In genomic region chr12:7190268-7191055, GRCh38 we compare ENCODE assay signal across 8 cellular contexts. TPM values are rescaled to one million over a fixed set of nuclear protein-coding genes. Genes with fewer than 3 reads are reported as not detected.
DNase-seq lines count a peak whose midpoint lies in the region; ATAC-seq, FAIRE-seq and TF ChIP-seq lines count a peak whose summit lies in the region.

No MANE protein-coding gene starts in this region.

- no peaks in the 10 kb centered on the region for H3K27me3 ChIP-seq in endothelial cell of umbilical vein (ENCODE audit: control insufficient read depth in 2 of 2, insufficient read depth in 2 of 2, low read length in 2 of 2)
- no peaks in the 10 kb centered on the region for H3K27me3 ChIP-seq in mucosa of rectum (ENCODE audit: control insufficient read depth in 2 of 2, insufficient read depth in 2 of 2, low read length in 2 of 2)

- TF ChIP-seq POLR2A in endothelial cell of umbilical vein (IDR thresholded peaks at IDR 0.05; ENCODE audit: low read depth, low read length) = no peak

- dilution Hi-C loops in endothelial cell of umbilical vein (cut with MboI; ENCODE audit: extremely low pct_ligation_motif_present, low sequenced_read_pairs) = no loop called here

- no peak for TF ChIP-seq CTCF in WTC11 (IDR thresholded peaks at IDR 0.05)
- no peak for TF ChIP-seq CTCF in endothelial cell of umbilical vein (IDR thresholded peaks at IDR 0.05; ENCODE audit: extremely low read depth in 1 of 2, insufficient read depth in 1 of 2, low read depth in 1 of 2, low read length in 2 of 2)

- peaks cover 29% of the 10 kb centered on the region for H3K4me1 Mint-ChIP-seq in WTC11

- no peaks in the 10 kb centered on the region for H4K20me1 ChIP-seq in endothelial cell of umbilical vein (replicated peaks; ENCODE audit: control insufficient read depth, extremely low read depth, insufficient read depth, low read length)

- H3K27me3 Mint-ChIP-seq in WTC11 (ENCODE audit: low read depth) = peaks cover 2% of the 10 kb centered on the region; the same call in 1 of the 2 replicates

- ATAC-seq in HG03432 (IDR thresholded peaks at IDR 0.05; ENCODE audit: unreplicated experiment) (peak; percentile 3), WTC11 (peak; percentile 5), GM21447 (IDR thresholded peaks at IDR 0.05; ENCODE audit: unreplicated experiment) (no peak), HG03097 (IDR thresholded peaks at IDR 0.05; ENCODE audit: low FRiP score, unreplicated experiment) (no peak)

- H3K9me3 ChIP-seq in endothelial cell of umbilical vein (replicated peaks; ENCODE audit: control insufficient read depth, insufficient read depth, low read length) = no peaks in the 10 kb centered on the region
- no peaks in the 10 kb centered on the region for H3K9me3 ChIP-seq in mucosa of rectum (ENCODE audit: control insufficient read depth in 2 of 2, low read length in 2 of 2)

- no peak for FAIRE-seq in endothelial cell of umbilical vein (lab: Jason Lieb, UNC)

- BruUV-seq in endothelial cell of umbilical vein (replicated peaks; lab: Mats Ljungman, UMichigan) = no TSS peak

- H2AFZ ChIP-seq in endothelial cell of umbilical vein (ENCODE audit: low read depth, low read length) = peak overlapping the region; percentile 89

- no peak overlapping the region for H3K27ac Mint-ChIP-seq in WTC11

- intact Hi-C loops in endothelial cell of umbilical vein (cut with micrococcal nuclease) = no loop called here

- H3K4me3 ChIP-seq in endothelial cell of umbilical vein (replicated peaks in 1 of 3; ENCODE audit: insufficient read depth in 1 of 3, low read depth in 1 of 3, low read length in 3 of 3) (peak overlapping the region; percentile 53 to 75 (median 69)), mucosa of rectum (ENCODE audit: low read length in 2 of 2) (peak overlapping the region; percentile 81), urinary bladder (ENCODE audit: low read depth, low read length) (peak overlapping the region; percentile 85)

- H3K36me3 ChIP-seq in endothelial cell of umbilical vein (ENCODE audit: control insufficient read depth in 2 of 2, extremely low read depth in 1 of 2, insufficient read depth in 2 of 2, low read length in 2 of 2) (peaks cover 0 to 5% of the 10 kb centered on the region in 2 experiments), mucosa of rectum (ENCODE audit: control insufficient read depth in 2 of 2, insufficient read depth in 2 of 2, low read length in 2 of 2) (peaks cover 0 to 7% of the 10 kb centered on the region in 2 donors), urinary bladder (ENCODE audit: insufficient read depth) (no peaks in the 10 kb centered on the region)

- CTCF ChIA-PET in WTC11 (lab: Charles Lee) = interaction anchor here (0.6 to 2.2 kb wide), 5 partner anchors 45 to 452 kb away, joined by 3 to 12 read pairs (median 3); no protein-coding TSS in a partner anchor
- CTCF ChIA-PET in endothelial cell of umbilical vein (lab: Charles Lee) = no interaction called here

- peak overlapping the region; percentile 87 for H3K4me3 Mint-ChIP-seq in WTC11

- H3K9ac ChIP-seq in endothelial cell of umbilical vein (replicated peaks; ENCODE audit: extremely low read depth, insufficient read depth, low read length) = peak overlapping the region; percentile 78
- peak overlapping the region in 1 of 2 donors; percentile 73 for H3K9ac ChIP-seq in mucosa of rectum (ENCODE audit: low read depth in 1 of 2, low read length in 2 of 2)

- no peaks in the 10 kb centered on the region for H3K79me2 ChIP-seq in endothelial cell of umbilical vein (ENCODE audit: control insufficient read depth, insufficient read depth, low read length)

- POLR2A ChIA-PET in WTC11 (lab: Charles Lee) (no interaction called here), endothelial cell of umbilical vein (lab: Charles Lee) (interaction anchor here (0.5 kb wide), 1 partner anchor 746 kb away, joined by 6 read pairs; no protein-coding TSS in a partner anchor)

- H3K9me1 ChIP-seq in endothelial cell of umbilical vein (replicated peaks; ENCODE audit: control insufficient read depth, extremely low read depth, insufficient read depth, low read length) = no peaks in the 10 kb centered on the region

- peak overlapping the region; percentile 49 for H3K27ac ChIP-seq in endothelial cell of umbilical vein (ENCODE audit: insufficient read depth, low read depth, low read length)
- peak overlapping the region; percentile 51 to 70 for H3K27ac ChIP-seq in mucosa of rectum (ENCODE audit: low read depth in 2 of 2, low read length in 2 of 2)
- H3K27ac ChIP-seq in urinary bladder (ENCODE audit: low read depth) = peak overlapping the region; percentile 7

- H3K9me3 Mint-ChIP-seq in WTC11 = peaks cover 3% of the 10 kb centered on the region; the same call in 1 of the 2 replicates

- WGBS in urinary bladder = 24% methylated on average over 17 of the region's 17 CpGs

- H3K4me1 ChIP-seq in endothelial cell of umbilical vein (ENCODE audit: control insufficient read depth, extremely low read depth, insufficient read depth, low read length) = peaks cover 22% of the 10 kb centered on the region
- H3K4me1 ChIP-seq in mucosa of rectum (ENCODE audit: control insufficient read depth in 2 of 2, insufficient read depth in 2 of 2, low read length in 2 of 2) = peaks cover 13 to 14% of the 10 kb centered on the region in 2 donors
- peaks cover 1% of the 10 kb centered on the region for H3K4me1 ChIP-seq in urinary bladder (ENCODE audit: insufficient read depth)

- H3K36me3 Mint-ChIP-seq in WTC11 = peaks cover 32% of the 10 kb centered on the region

- H3K4me2 ChIP-seq in endothelial cell of umbilical vein (ENCODE audit: insufficient read depth, low read length) = peak overlapping the region; percentile 83

- DNase-seq in DMS53 (lab: John Stamatoyannopoulos, UW) = peak; percentile 72
- peak; percentile 24 for DNase-seq in WTC11 (ENCODE audit: low spot score)
- DNase-seq in endothelial cell of umbilical vein (ENCODE audit: low read depth, low spot score) = no peak

TF ChIP-seq in WTC11, 78 proteins besides CTCF, POLR2A, EP300 and RAD21 (continues in another document):
- TF ChIP-seq ZNF263 (CRISPR knock-in tag; IDR thresholded peaks at IDR 0.05; ENCODE audit: low read depth) = no peak
- TF ChIP-seq, protein P1, sequence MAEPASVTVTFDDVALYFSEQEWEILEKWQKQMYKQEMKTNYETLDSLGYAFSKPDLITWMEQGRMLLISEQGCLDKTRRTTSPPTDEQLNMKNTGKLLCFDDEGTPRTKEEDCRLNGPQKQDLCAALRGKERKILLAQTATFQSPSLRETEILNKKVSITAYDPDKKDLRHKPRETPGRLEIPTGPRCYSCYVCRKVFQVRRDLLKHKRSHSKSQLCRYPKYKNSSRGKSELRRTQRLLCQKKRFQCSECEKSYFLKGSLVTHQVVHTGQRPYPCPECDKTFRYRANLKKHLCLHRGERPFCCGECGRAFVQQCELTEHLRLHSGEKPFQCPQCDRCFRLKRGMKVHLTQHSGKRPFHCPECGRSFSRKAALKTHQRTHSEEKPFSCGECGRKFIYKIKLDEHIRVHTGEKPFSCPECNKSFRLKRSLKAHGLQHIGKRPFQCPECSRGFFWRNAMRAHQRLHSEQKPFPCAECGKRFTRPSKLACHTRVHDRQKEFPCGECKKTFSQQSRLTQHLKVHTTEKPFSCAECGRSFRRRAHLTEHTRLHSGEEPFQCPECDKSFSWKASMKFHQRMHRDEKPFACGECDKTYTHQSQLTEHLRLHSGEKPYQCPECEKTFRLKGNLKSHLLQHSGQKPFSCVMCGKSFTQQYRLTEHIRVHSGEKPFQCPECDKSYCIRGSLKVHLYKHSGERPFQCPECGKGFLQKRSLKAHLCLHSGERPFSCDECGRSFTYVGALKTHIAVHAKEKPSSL (CRISPR knock-in tag; conservative IDR thresholded peaks at IDR 0.05) = no peak

TF ChIP-seq in endothelial cell of umbilical vein, 7 proteins besides CTCF, POLR2A, EP300 and RAD21:
- TF ChIP-seq EZH2 (IDR thresholded peaks at IDR 0.05; ENCODE audit: borderline replicate concordance, low read depth, low read length, severe bottlenecking) (no peak), JUN (IDR thresholded peaks at IDR 0.05; ENCODE audit: borderline replicate concordance, insufficient read depth, insufficient read length, low read depth) (no peak), GATA2 (IDR thresholded peaks at IDR 0.05; ENCODE audit: insufficient read depth, insufficient read length, low read depth, low read length) (no peak), MYC (IDR thresholded peaks at IDR 0.05; ENCODE audit: low read depth, low read length) (no peak), FOS (IDR thresholded peaks at IDR 0.05; ENCODE audit: borderline replicate concordance, insufficient read depth, low read length) (no peak)
- TF ChIP-seq, protein P2, sequence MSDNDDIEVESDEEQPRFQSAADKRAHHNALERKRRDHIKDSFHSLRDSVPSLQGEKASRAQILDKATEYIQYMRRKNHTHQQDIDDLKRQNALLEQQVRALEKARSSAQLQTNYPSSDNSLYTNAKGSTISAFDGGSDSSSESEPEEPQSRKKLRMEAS (IDR thresholded peaks at IDR 0.05; ENCODE audit: insufficient read depth, insufficient read length) = no peak

RNA-seq across cellular contexts. Expression of gene PEX5, which starts 1.0 kb away (rescaled TPM):
- total RNA-seq in WTC11 (2021) (61.4 to 68.9 TPM (median 63.4 TPM) in 3 replicates), endothelial cell of umbilical vein (24.2 and 32.3 TPM in 2 replicates), urinary bladder (27.7 TPM)
- polyA plus RNA-seq in endothelial cell of umbilical vein (11.4 and 12.9 TPM in 2 replicates), urinary bladder (42.1 TPM)
- polyA plus RNA-seq in endothelial cell of umbilical vein (2011; cell fraction: cytosol; rRNA removed) = 13.9 and 14.3 TPM in 2 replicates
- 21.3 and 21.5 TPM in 2 replicates for polyA plus RNA-seq in endothelial cell of umbilical vein (2011; cell fraction: nucleus; rRNA removed)
- polyA plus RNA-seq in endothelial cell of umbilical vein (2012) = 18.3 and 22.9 TPM in 2 replicates
- polyA minus RNA-seq in endothelial cell of umbilical vein = 16.4 and 19.0 TPM in 2 replicates
- polyA minus RNA-seq in endothelial cell of umbilical vein (2011; cell fraction: cytosol; rRNA and poly(A)+ RNA removed) = 12.1 TPM
- polyA minus RNA-seq in endothelial cell of umbilical vein (2011; cell fraction: nucleus; rRNA and poly(A)+ RNA removed) = 18.2 and 21.5 TPM in 2 replicates

Comparison
In these comparisons a context has a peak if more than half of its experiments do, and no peak if none do; other contexts are left out.
1. ATAC-seq: peak in HG03432 (single experiment) and WTC11 (single experiment); none in GM21447 (single experiment) and HG03097 (single experiment).
2. H3K27ac ChIP-seq: peak in every context shown above with its lines; median percentile 60 in mucosa of rectum; 49 in endothelial cell of umbilical vein; 7 in urinary bladder.
3. Peak in every context shown above with its lines, with median percentiles within 50 percentile points of each other: H3K4me3 ChIP-seq.